22 cellular contexts compared by ENCODE assay signal in the genomic region with DNA sequence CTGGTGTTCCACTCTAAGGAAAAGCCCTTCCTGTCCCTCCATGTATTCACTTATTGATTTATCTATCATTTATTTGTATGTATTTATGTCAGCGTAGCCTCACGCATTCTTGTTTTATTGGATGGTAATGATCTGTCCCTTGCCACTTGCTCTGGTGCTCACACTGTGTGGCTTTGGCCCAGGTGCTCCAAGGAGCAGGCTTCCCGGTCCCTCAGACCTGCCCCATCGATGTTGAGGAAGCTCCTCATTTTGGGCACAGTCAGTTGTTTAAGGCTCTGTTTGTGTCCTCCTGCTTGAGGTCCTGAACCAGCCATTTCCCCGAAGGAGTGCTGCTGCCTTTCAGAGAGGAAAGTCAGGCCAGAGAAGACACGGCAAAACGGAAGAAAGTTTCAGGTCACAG.
"Had no signal": no experiment of that assay in that cellular context is flagged by ENCODE, and none has a peak within 500 bp of the region (broad histone marks: within the 10 kb centered on the region; RNA-seq: fewer than 3 reads in every experiment).

No MANE protein-coding gene starts in this region.

- H3K27ac Mint-ChIP-seq: activated CD4-positive, alpha-beta memory T cell treated with anti-CD3 and anti-CD28 coated beads, Interleukin-2, amount 10 ng/mL, durations not matched to agents 7 days and 5 days; activated CD4-positive, alpha-beta T cell treated with anti-CD3 and anti-CD28 coated beads, Interleukin-2, amount 10 ng/mL, durations not matched to agents 7 days and 5 days; activated naive CD4-positive, alpha-beta T cell treated with anti-CD3 and anti-CD28 coated beads for 36 hours; activated naive CD4-positive, alpha-beta T cell treated with anti-CD3 and anti-CD28 coated beads, Interleukin-2, amount 50 U/mL, for 24 hours; activated naive CD8-positive, alpha-beta T cell treated with anti-CD3 and anti-CD28 coated beads for 36 hours; activated naive CD8-positive, alpha-beta T cell treated with anti-CD3 and anti-CD28 coated beads, Interleukin-2, amount 50 U/mL, for 24 hours; activated T-cell treated with anti-CD3 and anti-CD28 coated beads, Interleukin-2, amount 50 U/mL, for 24 hours; activated T-cell treated with anti-CD3 and anti-CD28 coated beads, Interleukin-2, amount 50 U/mL, for 72 hours; brain; dendritic cell treated with granulocyte-macrophage colony-stimulating factor and Interleukin-4, amounts not matched to agents 40 ng/mL and 50 ng/mL, for 4 days; endodermal cell; T-helper 17 cell had no signal

- H3K9me3 Mint-ChIP-seq: activated CD4-positive, alpha-beta memory T cell treated with anti-CD3 and anti-CD28 coated beads, Interleukin-2, amount 10 ng/mL, durations not matched to agents 7 days and 5 days; activated CD4-positive, alpha-beta T cell treated with anti-CD3 and anti-CD28 coated beads, Interleukin-2, amount 10 ng/mL, durations not matched to agents 7 days and 5 days; activated naive CD4-positive, alpha-beta T cell treated with anti-CD3 and anti-CD28 coated beads, Interleukin-2, amount 50 U/mL, for 24 hours; activated naive CD8-positive, alpha-beta T cell treated with anti-CD3 and anti-CD28 coated beads for 36 hours; activated naive CD8-positive, alpha-beta T cell treated with anti-CD3 and anti-CD28 coated beads, Interleukin-2, amount 50 U/mL, for 24 hours; activated T-cell treated with anti-CD3 and anti-CD28 coated beads, Interleukin-2, amount 50 U/mL, for 24 hours; activated T-cell treated with anti-CD3 and anti-CD28 coated beads, Interleukin-2, amount 50 U/mL, for 72 hours; central memory CD8-positive, alpha-beta T cell; dendritic cell treated with granulocyte-macrophage colony-stimulating factor and Interleukin-4, amounts not matched to agents 40 ng/mL and 50 ng/mL, for 4 days; endodermal cell had no signal

- DNase-seq: activated CD4-positive, alpha-beta memory T cell treated with anti-CD3 and anti-CD28 coated beads, Interleukin-2, amount 10 ng/mL, durations not matched to agents 7 days and 5 days; activated CD4-positive, alpha-beta T cell treated with anti-CD3 and anti-CD28 coated beads for 1 hour; activated CD4-positive, alpha-beta T cell treated with anti-CD3 and anti-CD28 coated beads for 4 hours; activated CD4-positive, alpha-beta T cell treated with anti-CD3 and anti-CD28 coated beads, Interleukin-2, amount 10 ng/mL, durations not matched to agents 7 days and 5 days; activated CD4-positive, alpha-beta T cell treated with anti-CD3 and anti-CD28 coated beads, Interleukin-2, amount 50 U/mL, for 4 hours; activated CD8-positive, alpha-beta memory T cell treated with anti-CD3 and anti-CD28 coated beads, Interleukin-2, amount 50 U/mL, for 48 hours; activated naive CD4-positive, alpha-beta T cell treated with anti-CD3 and anti-CD28 coated beads for 36 hours; activated naive CD8-positive, alpha-beta T cell treated with anti-CD3 and anti-CD28 coated beads for 36 hours; activated naive CD8-positive, alpha-beta T cell treated with anti-CD3 and anti-CD28 coated beads, Interleukin-2, amount 50 U/mL, for 24 hours; activated T-cell treated with anti-CD3 and anti-CD28 coated beads for 4 hours; activated T-cell treated with anti-CD3 and anti-CD28 coated beads, Interleukin-2, amount 50 U/mL, for 24 hours; activated T-cell treated with anti-CD3 and anti-CD28 coated beads, Interleukin-2, amount 50 U/mL, for 72 hours; effector memory CD4-positive, alpha-beta T cell; foreskin fibroblast; T-helper 1 cell; T-helper 17 cell had no signal

- ATAC-seq: activated naive CD8-positive, alpha-beta T cell treated with anti-CD3 and anti-CD28 coated beads, Interleukin-2, amount 50 U/mL, for 24 hours; activated T-cell treated with anti-CD3 and anti-CD28 coated beads, Interleukin-2, amount 50 U/mL, for 72 hours; esophagus mucosa; T-helper 17 cell had no signal

- H3K4me1 Mint-ChIP-seq: activated naive CD4-positive, alpha-beta T cell treated with anti-CD3 and anti-CD28 coated beads, Interleukin-2, amount 50 U/mL, for 24 hours; activated naive CD8-positive, alpha-beta T cell treated with anti-CD3 and anti-CD28 coated beads for 36 hours; brain; endodermal cell; T-helper 17 cell had no signal

- H3K36me3 Mint-ChIP-seq: activated naive CD4-positive, alpha-beta T cell treated with anti-CD3 and anti-CD28 coated beads, Interleukin-2, amount 50 U/mL, for 24 hours; activated naive CD8-positive, alpha-beta T cell treated with anti-CD3 and anti-CD28 coated beads for 36 hours; brain had no signal

- H3K4me3 Mint-ChIP-seq: activated CD4-positive, alpha-beta memory T cell treated with anti-CD3 and anti-CD28 coated beads, Interleukin-2, amount 10 ng/mL, durations not matched to agents 7 days and 5 days; activated CD4-positive, alpha-beta T cell treated with anti-CD3 and anti-CD28 coated beads, Interleukin-2, amount 10 ng/mL, durations not matched to agents 7 days and 5 days; activated naive CD4-positive, alpha-beta T cell treated with anti-CD3 and anti-CD28 coated beads for 36 hours; activated naive CD4-positive, alpha-beta T cell treated with anti-CD3 and anti-CD28 coated beads, Interleukin-2, amount 50 U/mL, for 24 hours; activated naive CD8-positive, alpha-beta T cell treated with anti-CD3 and anti-CD28 coated beads for 36 hours; activated naive CD8-positive, alpha-beta T cell treated with anti-CD3 and anti-CD28 coated beads, Interleukin-2, amount 50 U/mL, for 24 hours; activated T-cell treated with anti-CD3 and anti-CD28 coated beads, Interleukin-2, amount 50 U/mL, for 24 hours; activated T-cell treated with anti-CD3 and anti-CD28 coated beads, Interleukin-2, amount 50 U/mL, for 72 hours; brain; central memory CD8-positive, alpha-beta T cell; dendritic cell treated with granulocyte-macrophage colony-stimulating factor and Interleukin-4, amounts not matched to agents 40 ng/mL and 50 ng/mL, for 4 days; endodermal cell; T-helper 17 cell had no signal

- H3K27me3 Mint-ChIP-seq: activated CD4-positive, alpha-beta memory T cell treated with anti-CD3 and anti-CD28 coated beads, Interleukin-2, amount 10 ng/mL, durations not matched to agents 7 days and 5 days; dendritic cell treated with granulocyte-macrophage colony-stimulating factor and Interleukin-4, amounts not matched to agents 40 ng/mL and 50 ng/mL, for 4 days had no signal
